Comparison of ENCODE assay signal across 23 cellular contexts in the genomic region with DNA sequence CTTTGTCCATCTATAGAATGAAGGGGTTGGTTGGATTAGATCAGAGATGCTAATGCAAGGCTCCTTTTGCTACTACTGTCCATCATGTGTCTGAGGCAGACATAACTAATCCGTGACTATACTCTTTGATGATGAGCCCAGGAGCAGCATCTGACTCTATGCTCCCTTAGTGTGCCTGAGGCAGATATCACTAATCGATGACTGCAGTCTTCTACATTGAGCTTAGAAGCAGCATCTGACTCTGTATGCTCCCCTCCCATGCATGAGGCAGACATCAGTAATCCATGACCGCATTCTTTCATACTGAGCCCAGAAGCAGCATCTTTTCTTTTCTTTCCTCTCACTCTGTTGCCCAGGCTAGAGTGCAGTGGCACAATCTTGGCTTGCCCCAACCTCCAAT. TPM values are rescaled to one million over a fixed set of nuclear protein-coding genes. Genes with fewer than 3 reads are reported as not detected.
DNase-seq lines count a peak whose midpoint lies in the region; ATAC-seq, FAIRE-seq and TF ChIP-seq lines count a peak whose summit lies in the region.
"Had no signal": no experiment of that assay in that cellular context is flagged by ENCODE, and none has a peak within 500 bp of the region (broad histone marks: within the 10 kb centered on the region; RNA-seq: fewer than 3 reads in every experiment).

No MANE protein-coding gene starts in this region.

- TF ChIP-seq CTCF in HFFc6 (IDR thresholded peaks at IDR 0.05), result no peak
- no peak for TF ChIP-seq CTCF in bronchial epithelial cell (IDR thresholded peaks at IDR 0.05; ENCODE audit: insufficient read depth, low read length, severe bottlenecking)
- no peak for TF ChIP-seq CTCF in nephron (IDR thresholded peaks at IDR 0.05; ENCODE audit: unreplicated experiment in 3 of 3)

- peak; percentile 33 for DNase-seq in EH (ENCODE audit: low read depth)
- DNase-seq in HFFc6, result peak; percentile 46
- peak; percentile 51 for DNase-seq in bronchial epithelial cell (ENCODE audit: low read depth)
- DNase-seq in inferior parietal cortex (ENCODE audit: extremely low spot score), result no peak
- no peak for DNase-seq in left ventricle myocardium superior
- no peak for DNase-seq in NCI-H187 (lab: John Stamatoyannopoulos, UW)
- no peak for DNase-seq in SW 1271 (lab: John Stamatoyannopoulos, UW)
- DNase-seq: BE2C; CD4-positive, CD25-positive, alpha-beta regulatory T cell; DMS79; H9; NCI-H1694; NCI-H2081 treated with DMSO at 0.1 percent for 48 hours; NCI-H446 treated with DMSO at 0.1 percent for 48 hours; NCI-H526 treated with DMSO at 0.1 percent for 48 hours; OCI-M1; Right ventricle myocardium superior had no signal

- no peak for ATAC-seq in left ventricle myocardium superior
- ATAC-seq: A549 had no signal

- intact Hi-C loops in left ventricle myocardium superior (cut with micrococcal nuclease), result no loop called here

- FAIRE-seq in bronchial epithelial cell (lab: Jason Lieb, UNC), result peak; percentile 13
- FAIRE-seq: A549 had no signal

- no peaks in the 10 kb centered on the region for H3K27me3 ChIP-seq in bronchial epithelial cell (ENCODE audit: control insufficient read depth, insufficient read depth, low read length)
- H3K27me3 ChIP-seq: BE2C had no signal

- no peaks in the 10 kb centered on the region for H3K9me3 Mint-ChIP-seq in HFFc6
- H3K9me3 Mint-ChIP-seq in nephron, result no peaks in the 10 kb centered on the region
- H3K9me3 Mint-ChIP-seq: H9 had no signal

- no peak overlapping the region for H3K4me3 Mint-ChIP-seq in HFFc6
- no peak overlapping the region for H3K4me3 Mint-ChIP-seq in nephron
- H3K4me3 Mint-ChIP-seq: CD4-positive, CD25-positive, alpha-beta regulatory T cell; H9 had no signal

- H3K36me3 Mint-ChIP-seq in HFFc6 (ENCODE audit: low read depth) (no peaks in the 10 kb centered on the region), nephron (ENCODE audit: low read depth) (peaks cover 35% of the 10 kb centered on the region)

- H3K36me3 ChIP-seq in bronchial epithelial cell (ENCODE audit: control insufficient read depth, insufficient read depth, low read length), result no peaks in the 10 kb centered on the region
- H3K36me3 ChIP-seq: BE2C had no signal

- H3K4me1 Mint-ChIP-seq in HFFc6 (ENCODE audit: low read depth), result peaks cover 45% of the 10 kb centered on the region
- H3K4me1 Mint-ChIP-seq in nephron, result peaks cover 22% of the 10 kb centered on the region

- no peak overlapping the region for H3K4me3 ChIP-seq in bronchial epithelial cell (ENCODE audit: low read depth, low read length)
- H3K4me3 ChIP-seq: A549 had no signal

- no peak overlapping the region for H3K27ac Mint-ChIP-seq in HFFc6
- peak overlapping the region in 2 of 3 experiments; percentile 13 to 48 for H3K27ac Mint-ChIP-seq in nephron
- H3K27ac Mint-ChIP-seq: H9 had no signal

- H3K27me3 Mint-ChIP-seq in HFFc6 (ENCODE audit: insufficient read depth) (no peaks in the 10 kb centered on the region; the same call in 1 of the 2 replicates), nephron (ENCODE audit: low read depth) (no peaks in the 10 kb centered on the region)

RNA-seq across cellular contexts. Expression of a gene that starts 4.2 kb away (rescaled TPM):
- 1 to 10 TPM; 2.3 to 3.2 (median 2.9) TPM for total RNA-seq in HFFc6 (2021; fragmentation: NEBNext Ultra II Directional; extraction: Animal tissue kit (Norgen Biotek cat#: 25700))
- total RNA-seq in bronchial epithelial cell (1.1 and 3.7 TPM in 2 replicates), left ventricle myocardium superior (14.6 TPM)

RNA-seq across cellular contexts. Expression of a gene that starts 19.5 kb away (rescaled TPM):
- total RNA-seq in HFFc6 (2021; fragmentation: NEBNext Ultra II Directional; extraction: Animal tissue kit (Norgen Biotek cat#: 25700)), result 100 to 1,000 TPM in 1 of 6 experiments, 10 to 100 TPM in 5; 81.8 to 110 (median 86.9) TPM
- total RNA-seq in bronchial epithelial cell, result 97.2 and 108 TPM in 2 replicates
- 21.6 TPM for total RNA-seq in left ventricle myocardium superior

RNA-seq across cellular contexts. Expression of a gene that starts 24.4 kb away (rescaled TPM):
- 1 to 10 TPM; 4.9 to 7.4 (median 5.5) TPM for total RNA-seq in HFFc6 (2021; fragmentation: NEBNext Ultra II Directional; extraction: Animal tissue kit (Norgen Biotek cat#: 25700))
- total RNA-seq in bronchial epithelial cell, result 4.7 and 9.0 TPM in 2 replicates
- 3.1 TPM for total RNA-seq in left ventricle myocardium superior

RNA-seq across cellular contexts. Expression of a gene that starts 36.7 kb away (rescaled TPM):
- not detected for total RNA-seq in HFFc6 (2021; fragmentation: NEBNext Ultra II Directional; extraction: Animal tissue kit (Norgen Biotek cat#: 25700))
- total RNA-seq in bronchial epithelial cell (0.13 and 0.26 TPM in 2 replicates), left ventricle myocardium superior (0.57 TPM)
- total RNA-seq: G401, HT1080, M059J, RPMI7951 had no signal

RNA-seq across cellular contexts. Expression of a gene that starts 56.5 kb away (rescaled TPM):
- 1 to 10 TPM; 4.7 to 7.3 (median 6.0) TPM for total RNA-seq in HFFc6 (2021; fragmentation: NEBNext Ultra II Directional; extraction: Animal tissue kit (Norgen Biotek cat#: 25700))
- total RNA-seq in bronchial epithelial cell, result 5.3 and 11.3 TPM in 2 replicates
- total RNA-seq in left ventricle myocardium superior, result 2.5 TPM

Comparison
In these comparisons a context has a peak if more than half of its experiments do, and no peak if none do; other contexts are left out.
1. DNase-seq: peak in EH (single experiment), HFFc6 (single experiment) and bronchial epithelial cell (single experiment); none in inferior parietal cortex (single experiment), left ventricle myocardium superior (single experiment), NCI-H187 (0 of 2) and SW 1271 (0 of 2).